1 cellular context compared by ENCODE assay signal in genomic region chr2:8477511-8478132, GRCh38.
TF ChIP-seq lines count a peak whose summit lies in the region.

No MANE protein-coding gene starts in this region.

TF ChIP-seq in GM12878, 131 proteins besides CTCF, POLR2A, EP300 and RAD21 (continued from another document):
- TF ChIP-seq BCLAF1 (IDR thresholded peaks at IDR 0.05) (no peak), ZSCAN29 (IDR thresholded peaks at IDR 0.05) (0 out of 2 replicates have a peak, but pooled peaks have one; percentile 15), IRF3 (IDR thresholded peaks at IDR 0.05) (no peak), PAX5 (IDR thresholded peaks at IDR 0.05; ENCODE audit: borderline replicate concordance, low read depth, low read length) (peak; percentile 96), CHD2 (IDR thresholded peaks at IDR 0.05; ENCODE audit: borderline replicate concordance, low read depth, low read length) (peak; percentile 62; the same call in 1 of the 2 replicates), FOS (IDR thresholded peaks at IDR 0.05; ENCODE audit: borderline replicate concordance, extremely low read depth, insufficient read length) (no peak), FOXM1 (IDR thresholded peaks at IDR 0.05; ENCODE audit: low read depth, low read length) (peak; percentile 83; the same call in 1 of the 2 replicates), DPF2 (IDR thresholded peaks at IDR 0.05) (peak; percentile 93; the same call in 1 of the 2 replicates), SPI1 (IDR thresholded peaks at IDR 0.05; ENCODE audit: borderline replicate concordance, insufficient read depth, low read depth, low read length) (peak; percentile 95), PKNOX1 (IDR thresholded peaks at IDR 0.05) (peak; percentile 63; the same call in 1 of the 2 replicates), YBX1 (IDR thresholded peaks at IDR 0.05) (no peak), ESRRA (IDR thresholded peaks at IDR 0.05; ENCODE audit: low read length) (no peak), NR2C2 (IDR thresholded peaks at IDR 0.05; ENCODE audit: borderline replicate concordance, control insufficient read depth, insufficient read length, low read depth) (no peak), PRDM15 (CRISPR knock-in tag; IDR thresholded peaks at IDR 0.05) (no peak), MTA3 (IDR thresholded peaks at IDR 0.05; ENCODE audit: borderline replicate concordance, low read length) (peak; percentile 93), ETV6 (conservative IDR thresholded peaks at IDR 0.05 in 1 of 2, IDR thresholded peaks at IDR 0.05 in 1 of 2; ENCODE audit: borderline replicate concordance in 1 of 2, low read depth in 1 of 2) (peak in 1 of 2 experiments; percentile 88; a peak in 2 of 4 replicates), SMAD1 (IDR thresholded peaks at IDR 0.05; ENCODE audit: low read depth, partially characterized antibody) (peak; percentile 77), TCF3 (IDR thresholded peaks at IDR 0.05; ENCODE audit: borderline replicate concordance, insufficient read depth, low read depth, low read length) (0 out of 2 replicates have a peak, but pooled peaks have one; percentile 20), CUX1 (IDR thresholded peaks at IDR 0.05; ENCODE audit: insufficient replicate concordance, low read depth, low read length) (peak; percentile 83), ZNF384 (IDR thresholded peaks at IDR 0.05; ENCODE audit: borderline replicate concordance, low read depth, low read length) (no peak), RBBP5 (conservative IDR thresholded peaks at IDR 0.05) (no peak), MEF2A (IDR thresholded peaks at IDR 0.05; ENCODE audit: insufficient read depth, low read depth, low read length) (peak; percentile 49; the same call in 1 of the 2 replicates), HCFC1 (IDR thresholded peaks at IDR 0.05; ENCODE audit: low read length) (no peak), CBX3 (IDR thresholded peaks at IDR 0.05; ENCODE audit: borderline replicate concordance, low read depth) (no peak), MYB (IDR thresholded peaks at IDR 0.05; ENCODE audit: borderline replicate concordance, low read depth, low read length) (no peak), BMI1 (IDR thresholded peaks at IDR 0.05; ENCODE audit: borderline replicate concordance) (peak; percentile 78; the same call in 1 of the 2 replicates), TBL1XR1 (IDR thresholded peaks at IDR 0.05; ENCODE audit: low read depth, low read length) (peak; percentile 88; the same call in 1 of the 2 replicates), CHD1 (IDR thresholded peaks at IDR 0.05; ENCODE audit: low read depth, low read length) (no peak), SUZ12 (IDR thresholded peaks at IDR 0.05; ENCODE audit: unreplicated experiment) (no peak), ATF2 (IDR thresholded peaks at IDR 0.05; ENCODE audit: low read length) (peak; percentile 68; the same call in 1 of the 2 replicates), POU2F2 (IDR thresholded peaks at IDR 0.05; ENCODE audit: borderline replicate concordance, low read depth, low read length) (peak; percentile 73; the same call in 1 of the 3 replicates), YY1 (IDR thresholded peaks at IDR 0.05; ENCODE audit: low read depth, low read length) (no peak), HDGF (IDR thresholded peaks at IDR 0.05) (no peak; the same call in 1 of the 2 replicates), HSF1 (IDR thresholded peaks at IDR 0.05; ENCODE audit: low read depth, low read length) (no peak), NR2F1 (conservative IDR thresholded peaks at IDR 0.05) (peak; percentile 86)
